In the genomic region with DNA sequence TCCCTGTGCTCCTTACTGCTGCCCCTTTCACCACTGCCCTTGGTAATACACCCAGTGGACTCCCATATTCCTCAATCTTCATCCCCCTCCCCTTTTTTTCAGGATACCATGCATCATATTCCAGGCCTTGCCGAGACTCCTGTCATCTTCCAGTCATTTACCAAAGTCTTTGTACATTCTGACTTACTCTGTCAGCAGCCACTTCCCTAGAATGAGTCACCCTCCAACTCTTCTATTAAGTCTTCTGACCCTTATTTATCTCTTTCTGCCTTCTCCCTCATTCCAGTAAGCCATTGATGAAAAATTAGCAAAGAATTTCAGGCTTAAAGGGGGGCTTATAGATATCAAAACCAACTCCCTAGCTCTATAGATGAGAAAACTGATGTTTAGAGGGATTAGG, we compare ENCODE assay signal across 2 cellular contexts.
TF ChIP-seq lines count a peak whose summit lies in the region.

No MANE protein-coding gene starts in this region.

TF ChIP-seq in IMR-90, 13 proteins besides CTCF, POLR2A, EP300 and RAD21:
- TF ChIP-seq MAFK (IDR thresholded peaks at IDR 0.05; ENCODE audit: low read depth, low read length) (no peak), FOS (IDR thresholded peaks at IDR 0.05; ENCODE audit: low read depth, low read length) (0 out of 2 replicates have a peak, but pooled peaks have one; percentile 26), RCOR1 (IDR thresholded peaks at IDR 0.05; ENCODE audit: insufficient replicate concordance, low read length) (no peak), CEBPB (IDR thresholded peaks at IDR 0.05; ENCODE audit: low read depth, low read length) (no peak), MXI1 (IDR thresholded peaks at IDR 0.05; ENCODE audit: borderline replicate concordance, low read depth, low read length) (no peak), MAZ (IDR thresholded peaks at IDR 0.05; ENCODE audit: borderline replicate concordance, low read depth, low read length) (no peak)

TF ChIP-seq in GM12878, 131 proteins besides CTCF, POLR2A, EP300 and RAD21:
- peak in 1 of 2 experiments; percentile 29; a peak in 1 of 4 replicates for TF ChIP-seq IKZF2 (IDR thresholded peaks at IDR 0.05)
- TF ChIP-seq CBX5 (IDR thresholded peaks at IDR 0.05; ENCODE audit: low read depth) = no peak
